ENCODE assay signal across 10 cellular contexts in the genomic region with DNA sequence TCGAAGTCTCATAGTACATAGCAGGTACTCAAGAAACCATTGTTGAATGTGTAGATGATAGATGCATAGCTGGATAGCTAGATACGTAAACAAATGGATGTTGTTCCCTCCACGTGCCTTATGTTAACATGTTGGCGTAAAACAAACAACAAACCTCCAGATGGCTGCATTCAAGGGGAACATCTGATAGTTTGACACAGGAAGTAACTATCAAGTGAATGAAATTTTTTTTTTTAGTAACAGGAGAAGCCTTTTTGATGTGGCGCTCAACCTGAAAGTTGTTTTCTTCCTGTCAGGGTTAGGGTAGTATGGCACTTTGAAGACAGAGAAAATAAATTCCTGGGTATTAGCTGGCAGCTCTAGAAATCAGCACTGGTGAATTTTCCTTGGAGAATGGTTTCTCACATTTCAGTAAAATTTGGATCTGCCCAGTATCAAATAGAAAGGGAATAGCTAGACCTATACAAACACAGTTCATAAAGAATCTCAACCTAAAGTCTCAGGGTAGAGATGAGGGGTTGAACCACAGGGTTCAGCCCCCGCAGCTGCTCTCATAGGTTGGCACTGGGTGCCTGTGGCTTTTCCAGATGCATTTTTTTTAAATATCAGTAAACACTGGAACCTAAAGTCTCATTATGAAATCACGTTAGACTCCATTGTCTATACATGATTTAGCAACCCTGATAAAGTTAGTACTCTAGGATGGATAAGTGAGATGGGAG. TPM values are rescaled to one million over a fixed set of nuclear protein-coding genes. Genes with fewer than 3 reads are reported as not detected.
DNase-seq lines count a peak whose midpoint lies in the region; ATAC-seq and TF ChIP-seq lines count a peak whose summit lies in the region.
"Had no signal": no experiment of that assay in that cellular context is flagged by ENCODE, and none has a peak within 500 bp of the region (broad histone marks: within the 10 kb centered on the region; RNA-seq: fewer than 3 reads in every experiment).

No MANE protein-coding gene starts in this region.

- H4K20me1 ChIP-seq in DND-41 (ENCODE audit: insufficient read depth, low read length): no peaks in the 10 kb centered on the region

- peak overlapping the region; percentile 85 for H3K27ac ChIP-seq in DND-41 (ENCODE audit: low read length)

- DNase-seq in DND-41: peak; percentile 73
- peak; percentile 9 for DNase-seq in NCI-H774 (lab: John Stamatoyannopoulos, UW)
- DNase-seq in effector memory CD8-positive, alpha-beta T cell: peak; percentile 20 to 28 (median 23)
- no peak for DNase-seq in HFFc6
- no peak for DNase-seq in DMS 273 (lab: John Stamatoyannopoulos, UW; ENCODE audit: unreplicated experiment)
- DNase-seq: GDM1, NCI-H2081 treated with DMSO at 0.1 percent for 48 hours had no signal

- peak; percentile 82 for ATAC-seq in DND-41 (ENCODE audit: insufficient read depth, low read depth)
- peak; percentile 46 for ATAC-seq in GM21367 (IDR thresholded peaks at IDR 0.05; ENCODE audit: unreplicated experiment)
- ATAC-seq in effector memory CD8-positive, alpha-beta T cell (replicated peaks): peak; percentile 86
- ATAC-seq in HG03095 (IDR thresholded peaks at IDR 0.05; ENCODE audit: unreplicated experiment): no peak
- ATAC-seq in GM19035 (IDR thresholded peaks at IDR 0.05; ENCODE audit: unreplicated experiment): no peak

- H3K4me1 ChIP-seq in DND-41 (ENCODE audit: insufficient read depth, low read length): peaks cover 45% of the 10 kb centered on the region

- H3K27me3 ChIP-seq in DND-41 (ENCODE audit: insufficient read depth, low read length, poor library complexity): no peaks in the 10 kb centered on the region

- H3K4me3 ChIP-seq in DND-41 (ENCODE audit: low read depth in 1 of 2, low read length in 2 of 2): peak overlapping the region in 1 of 2 experiments; percentile 45; a peak in 2 of 4 replicates

- H3K9me3 Mint-ChIP-seq in effector memory CD8-positive, alpha-beta T cell: peaks cover 0 to 5% of the 10 kb centered on the region in 2 donors
- peaks cover 10% of the 10 kb centered on the region for H3K9me3 Mint-ChIP-seq in HFFc6

- peak overlapping the region; percentile 60 for H3K4me2 ChIP-seq in DND-41 (ENCODE audit: insufficient read depth, low read length)

- no peaks in the 10 kb centered on the region for H3K36me3 ChIP-seq in DND-41 (ENCODE audit: insufficient read depth, low read length)

- H3K9ac ChIP-seq in DND-41 (ENCODE audit: low read depth, low read length): peak overlapping the region; percentile 40

- H2AFZ ChIP-seq in DND-41 (ENCODE audit: low read depth, low read length): peak overlapping the region; percentile 1

- H3K36me3 Mint-ChIP-seq in effector memory CD8-positive, alpha-beta T cell (ENCODE audit: insufficient read depth): peaks cover 5% of the 10 kb centered on the region
- peaks cover 7% of the 10 kb centered on the region for H3K36me3 Mint-ChIP-seq in HFFc6 (ENCODE audit: low read depth)

- no peaks in the 10 kb centered on the region for H3K79me2 ChIP-seq in DND-41 (ENCODE audit: insufficient read depth, low read length)

- H3K4me3 Mint-ChIP-seq in effector memory CD8-positive, alpha-beta T cell: peak overlapping the region; percentile 58 to 64
- no peak overlapping the region for H3K4me3 Mint-ChIP-seq in HFFc6

- H3K27ac Mint-ChIP-seq in effector memory CD8-positive, alpha-beta T cell: peak overlapping the region; percentile 68 to 87
- no peak overlapping the region for H3K27ac Mint-ChIP-seq in HFFc6

- H3K27me3 Mint-ChIP-seq in effector memory CD8-positive, alpha-beta T cell: no peaks in the 10 kb centered on the region
- peaks cover 2% of the 10 kb centered on the region for H3K27me3 Mint-ChIP-seq in HFFc6 (ENCODE audit: insufficient read depth)

- H3K9me3 ChIP-seq in DND-41 (ENCODE audit: insufficient read depth, low read length, severe bottlenecking): peaks cover 22% of the 10 kb centered on the region

- peaks cover 22 to 35% of the 10 kb centered on the region in 2 donors for H3K4me1 Mint-ChIP-seq in effector memory CD8-positive, alpha-beta T cell (ENCODE audit: low read depth in 2 of 2)
- peaks cover 6% of the 10 kb centered on the region; the same call in 1 of the 2 replicates for H3K4me1 Mint-ChIP-seq in HFFc6 (ENCODE audit: low read depth)

- no peak for TF ChIP-seq CTCF in DND-41 (IDR thresholded peaks at IDR 0.05; ENCODE audit: borderline replicate concordance, extremely low read depth, low read length, poor library complexity, severe bottlenecking)
- TF ChIP-seq CTCF in HFFc6 (IDR thresholded peaks at IDR 0.05): no peak

RNA-seq across cellular contexts. Expression of a gene that starts 18.8 kb away (rescaled TPM):
- total RNA-seq in HFFc6 (2021; fragmentation: NEBNext Ultra II Directional; extraction: Animal tissue kit (Norgen Biotek cat#: 25700)): 100 to 1,000 TPM; 179 to 221 (median 213) TPM

Comparison
In these comparisons a context has a peak if more than half of its experiments do, and no peak if none do; other contexts are left out.
1. ATAC-seq: peak in DND-41 (single experiment), GM21367 (single experiment) and effector memory CD8-positive, alpha-beta T cell (single experiment); none in HG03095 (single experiment) and GM19035 (single experiment).
2. DNase-seq: peak in DND-41 (single experiment), NCI-H774 (single experiment) and effector memory CD8-positive, alpha-beta T cell (3 of 3); none in HFFc6 (single experiment) and DMS 273 (single experiment).